ENCODE assay signal across 23 cellular contexts in the genomic region with DNA sequence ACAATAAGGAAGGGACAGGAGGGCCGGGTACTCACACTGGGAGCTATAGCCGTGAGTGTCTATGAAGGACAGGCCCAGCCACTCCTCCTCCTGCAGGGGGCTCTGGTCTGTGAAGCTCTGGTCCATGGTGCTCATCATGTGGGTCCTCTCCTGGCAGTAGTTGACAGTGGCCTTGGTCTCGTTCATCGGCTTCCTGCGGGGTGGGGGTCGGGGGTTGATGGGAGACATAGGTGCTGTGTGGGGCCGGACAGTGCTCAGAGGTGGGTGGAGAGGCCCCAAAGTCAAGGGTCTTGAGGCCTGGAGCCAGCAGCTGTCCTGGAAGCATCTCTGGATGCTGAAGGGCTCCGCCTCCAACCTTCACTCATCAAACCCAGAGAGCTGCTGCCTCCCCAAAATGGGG.
"Had no signal": no experiment of that assay in that cellular context is flagged by ENCODE, and none has a peak within 500 bp of the region (broad histone marks: within the 10 kb centered on the region; RNA-seq: fewer than 3 reads in every experiment).

No MANE protein-coding gene starts in this region.

- H3K9me3 Mint-ChIP-seq: natural killer cell treated with Interleukin-12 subunit alpha and Interleukin-12 subunit beta and Interleukin-15 and Interleukin-18, amount 100 ng/mL, for 72 hours had no signal

- H3K4me1 ChIP-seq: esophagus squamous epithelium, gastroesophageal sphincter, parathyroid adenoma, suprapubic skin, thyroid gland had no signal

- DNase-seq: cortex of kidney; effector memory CD4-positive, alpha-beta T cell; esophagus squamous epithelium; foreskin fibroblast; glutamatergic neuron; left cardiac atrium; left ventricle myocardium superior; mesenchymal stem cell; midbrain; occipital lobe; small intestine; stimulated activated CD4-positive, alpha-beta T cell treated with anti-CD3 and anti-CD28 coated beads, Interleukin-2, amount 100 ng/mL, for 48 hours; stimulated activated naive CD4-positive, alpha-beta T cell treated with Interleukin-2 at 50 U/mL for 16 hours; thyroid gland had no signal

- H3K4me3 ChIP-seq: dorsolateral prefrontal cortex, esophagus squamous epithelium, gastroesophageal sphincter, lung, neural progenitor cell, suprapubic skin, thyroid gland had no signal

- H3K27me3 ChIP-seq: neural progenitor cell, thyroid gland had no signal

- H3K79me2 ChIP-seq: parathyroid adenoma had no signal

- H3K27ac Mint-ChIP-seq: natural killer cell treated with Interleukin-12 subunit alpha and Interleukin-12 subunit beta and Interleukin-15 and Interleukin-18, amount 100 ng/mL, for 72 hours; neural progenitor cell; type B pancreatic cell had no signal

- H2AFZ ChIP-seq: neural progenitor cell, parathyroid adenoma had no signal

- H3K36me3 Mint-ChIP-seq: natural killer cell treated with Interleukin-12 subunit alpha and Interleukin-12 subunit beta and Interleukin-15 and Interleukin-18, amount 100 ng/mL, for 72 hours; type B pancreatic cell had no signal

- H3K9me3 ChIP-seq: thyroid gland had no signal

- H3K9ac ChIP-seq: neural progenitor cell, parathyroid adenoma had no signal

- H3K27ac ChIP-seq: dorsolateral prefrontal cortex, epithelial cell of prostate, esophagus squamous epithelium, gastroesophageal sphincter, neural progenitor cell, parathyroid adenoma, suprapubic skin, thyroid gland had no signal

- H3K4me3 Mint-ChIP-seq: natural killer cell treated with Interleukin-12 subunit alpha and Interleukin-12 subunit beta and Interleukin-15 and Interleukin-18, amount 100 ng/mL, for 72 hours; neural progenitor cell; type B pancreatic cell had no signal

- H3K4me2 ChIP-seq: neural progenitor cell had no signal

- ATAC-seq: gastroesophageal sphincter, left cardiac atrium, left ventricle myocardium superior had no signal

- H3K36me3 ChIP-seq: esophagus squamous epithelium, gastroesophageal sphincter, neural progenitor cell, suprapubic skin, thyroid gland had no signal
